ENCODE assay signal across 8 cellular contexts in the genomic region with DNA sequence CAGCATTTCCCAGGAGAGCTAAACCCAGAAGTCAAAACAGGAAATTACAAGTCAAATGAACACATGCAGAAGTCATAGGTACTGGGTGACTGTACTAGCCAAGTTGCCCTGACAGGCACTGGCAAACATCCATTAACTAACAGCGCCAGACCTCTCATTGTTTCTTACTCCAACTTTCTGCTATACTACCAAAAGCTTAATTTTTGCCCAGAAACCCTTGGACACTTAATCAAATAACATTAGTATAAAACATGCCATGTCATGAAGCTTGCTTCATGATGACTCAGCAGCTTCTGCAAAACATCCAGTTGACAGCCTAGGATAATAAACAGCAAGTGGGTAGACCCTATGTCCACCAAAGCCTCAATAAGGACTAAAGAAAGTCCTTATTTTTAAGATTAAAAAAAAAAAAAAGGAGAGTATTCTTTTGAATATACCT. TPM values are rescaled to one million over a fixed set of nuclear protein-coding genes. Genes with fewer than 3 reads are reported as not detected.
DNase-seq lines count a peak whose midpoint lies in the region; ATAC-seq and TF ChIP-seq lines count a peak whose summit lies in the region.

No MANE protein-coding gene starts in this region.

- H3K4me2 ChIP-seq in skeletal muscle satellite cell (ENCODE audit: low read length) = peak overlapping the region; percentile 66

- H3K27me3 ChIP-seq in skeletal muscle satellite cell (ENCODE audit: control insufficient read depth, insufficient read depth, low read length) = no peaks in the 10 kb centered on the region

- peaks cover 29% of the 10 kb centered on the region for H3K4me1 ChIP-seq in skeletal muscle satellite cell (ENCODE audit: control insufficient read depth, insufficient read depth, low read length)

- peak; percentile 22 for DNase-seq in stimulated activated CD4-positive, alpha-beta T cell treated with anti-CD3 and anti-CD28 coated beads, Interleukin-15, amount 100 ng/mL, for 24 hours
- no peak for DNase-seq in stimulated activated CD4-positive, alpha-beta T cell treated with anti-CD3 and anti-CD28 coated beads, Interleukin-12 subunit alpha, Interleukin-12 subunit beta, amount 100 ng/mL, for 4 hours
- peak; percentile 90 for DNase-seq in erythroblast (lab: John Stamatoyannopoulos, UW)
- DNase-seq in GM10266 (ENCODE audit: extremely low spot score) = no peak

- peak overlapping the region; percentile 42 for H3K9ac ChIP-seq in skeletal muscle satellite cell (ENCODE audit: low read depth, low read length)

- ATAC-seq in HG03354 (IDR thresholded peaks at IDR 0.05; ENCODE audit: poor library complexity, severe bottlenecking, unreplicated experiment) = no peak
- ATAC-seq in GM21717 (IDR thresholded peaks at IDR 0.05; ENCODE audit: unreplicated experiment) = no peak

- H3K4me3 ChIP-seq in skeletal muscle satellite cell (ENCODE audit: low read length) = peak overlapping the region; percentile 29

- TF ChIP-seq POLR2A in Raji (IDR thresholded peaks at IDR 0.05; ENCODE audit: insufficient read depth, low read depth, low read length) (peak; percentile 33; the same call in 1 of the 2 replicates), erythroblast (IDR thresholded peaks at IDR 0.05; ENCODE audit: low read length) (peak; percentile 39)

- H3K9me3 ChIP-seq in skeletal muscle satellite cell (replicated peaks; ENCODE audit: low read length) = no peaks in the 10 kb centered on the region

- H3K36me3 ChIP-seq in skeletal muscle satellite cell (ENCODE audit: insufficient read depth, low read length) = no peaks in the 10 kb centered on the region

- no peak for TF ChIP-seq CTCF in GM10266 (IDR thresholded peaks at IDR 0.05; ENCODE audit: control insufficient read depth, insufficient read depth, low read depth, missing control alignments)

RNA-seq across cellular contexts. Expression of a gene that starts 3.5 kb away (rescaled TPM):
- total RNA-seq in skeletal muscle satellite cell (2012; rRNA removed) = 26.9 and 30.6 TPM in 2 replicates

Comparison
In these comparisons a context has a peak if more than half of its experiments do, and no peak if none do; other contexts are left out.
1. DNase-seq: peak in stimulated activated CD4-positive, alpha-beta T cell treated with anti-CD3 and anti-CD28 coated beads, Interleukin-15, amount 100 ng/mL, for 24 hours (single experiment) and erythroblast (2 of 2); none in stimulated activated CD4-positive, alpha-beta T cell treated with anti-CD3 and anti-CD28 coated beads, Interleukin-12 subunit alpha, Interleukin-12 subunit beta, amount 100 ng/mL, for 4 hours (single experiment) and GM10266 (single experiment).